29 cellular contexts compared by ENCODE assay signal in the genomic region with DNA sequence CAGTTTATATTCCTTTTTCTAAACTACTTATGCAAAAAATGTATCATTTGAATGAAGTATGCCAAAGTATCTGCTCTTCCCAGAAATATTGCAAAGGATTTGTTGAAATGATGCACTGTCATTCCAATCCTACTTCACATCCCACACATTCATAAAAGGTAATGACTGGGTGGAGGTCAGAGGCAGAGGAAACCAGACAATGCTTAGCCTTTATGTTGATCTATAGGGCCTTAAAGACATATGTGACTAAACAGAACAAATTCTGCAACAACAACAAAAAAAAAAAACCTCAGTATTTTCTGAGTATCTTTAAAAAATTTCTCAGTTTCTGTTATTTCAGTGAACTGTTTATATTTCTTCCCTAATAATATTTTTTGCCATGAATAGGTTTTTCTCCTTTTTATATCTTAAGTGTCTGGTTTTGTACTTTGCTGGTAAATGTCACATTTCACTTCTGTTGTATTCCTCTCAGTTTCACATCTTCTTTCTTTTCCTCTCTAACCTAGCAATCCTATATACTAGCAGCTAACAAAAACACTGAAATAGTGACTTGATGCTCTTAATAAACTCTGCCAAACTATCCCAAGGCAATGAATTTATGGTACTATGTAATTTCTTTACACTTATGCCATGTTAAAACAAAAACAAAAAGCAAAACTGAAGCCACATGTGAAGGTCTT.
A peak's percentile ranks its signal among the peaks of the same experiment; 100 is the strongest.
DNase-seq lines count a peak whose midpoint lies in the region; ATAC-seq and TF ChIP-seq lines count a peak whose summit lies in the region.
"Had no signal": no experiment of that assay in that cellular context is flagged by ENCODE, and none has a peak within 500 bp of the region (broad histone marks: within the 10 kb centered on the region; RNA-seq: fewer than 3 reads in every experiment).

No MANE protein-coding gene starts in this region.

- peak; percentile 54 for ATAC-seq in GM19372 (IDR thresholded peaks at IDR 0.05; ENCODE audit: low read depth, unreplicated experiment)
- ATAC-seq in HG02870 (IDR thresholded peaks at IDR 0.05; ENCODE audit: unreplicated experiment) = peak; percentile 86
- ATAC-seq in natural killer cell = no peak
- ATAC-seq: A549, SK-N-SH treated with all-trans-retinoic acid at 6 μM for 48 hours had no signal

- H3K27ac ChIP-seq in Karpas-422 (ENCODE audit: low read length) = no peak overlapping the region
- H3K27ac ChIP-seq: A549, HL-60, left ventricle myocardium inferior, thoracic aorta had no signal

- no peaks in the 10 kb centered on the region for H3K9me2 ChIP-seq in Karpas-422 (replicated peaks; ENCODE audit: insufficient read depth, low read length)

- H3K27me3 ChIP-seq in Karpas-422 (ENCODE audit: low read length) = no peaks in the 10 kb centered on the region
- H3K27me3 ChIP-seq: MG63 had no signal

- H3K4me3 Mint-ChIP-seq in activated T-cell treated with anti-CD3 and anti-CD28 coated beads, Interleukin-2, amount 50 U/mL, for 24 hours = no peak overlapping the region
- H3K4me3 Mint-ChIP-seq in natural killer cell = no peak overlapping the region
- H3K4me3 Mint-ChIP-seq: activated CD4-positive, alpha-beta memory T cell treated with anti-CD3 and anti-CD28 coated beads, Interleukin-2, amount 10 ng/mL, durations not matched to agents 7 days and 5 days; activated naive CD4-positive, alpha-beta T cell treated with anti-CD3 and anti-CD28 coated beads for 36 hours; immature natural killer cell; mesothelial cell of epicardium; neural crest cell had no signal

- no peaks in the 10 kb centered on the region for H3K36me3 Mint-ChIP-seq in activated T-cell treated with anti-CD3 and anti-CD28 coated beads, Interleukin-2, amount 50 U/mL, for 24 hours (ENCODE audit: low read depth)
- no peaks in the 10 kb centered on the region for H3K36me3 Mint-ChIP-seq in natural killer cell
- H3K36me3 Mint-ChIP-seq: immature natural killer cell, mesothelial cell of epicardium had no signal

- H3K27ac Mint-ChIP-seq in activated T-cell treated with anti-CD3 and anti-CD28 coated beads, Interleukin-2, amount 50 U/mL, for 24 hours = no peak overlapping the region
- H3K27ac Mint-ChIP-seq in natural killer cell = no peak overlapping the region
- H3K27ac Mint-ChIP-seq: activated CD4-positive, alpha-beta memory T cell treated with anti-CD3 and anti-CD28 coated beads, Interleukin-2, amount 10 ng/mL, durations not matched to agents 7 days and 5 days; activated naive CD4-positive, alpha-beta T cell treated with anti-CD3 and anti-CD28 coated beads for 36 hours; immature natural killer cell; mesothelial cell of epicardium; progenitor cell of endocrine pancreas had no signal

- H3K4me1 ChIP-seq in Karpas-422 (ENCODE audit: low read length) = no peaks in the 10 kb centered on the region
- H3K4me1 ChIP-seq: A549, left ventricle myocardium inferior had no signal

- intact Hi-C loops in natural killer cell (cut with micrococcal nuclease) = no loop called here

- H4K20me1 ChIP-seq in Karpas-422 (ENCODE audit: insufficient read depth, low read depth, low read length) = no peaks in the 10 kb centered on the region

- no peaks in the 10 kb centered on the region for H3K36me3 ChIP-seq in Karpas-422 (ENCODE audit: insufficient read depth, low read length)
- H3K36me3 ChIP-seq: left ventricle myocardium inferior, MG63, thoracic aorta had no signal

- H2AFZ ChIP-seq in Karpas-422 (ENCODE audit: low read length) = no peak overlapping the region

- no peaks in the 10 kb centered on the region for H3K79me2 ChIP-seq in Karpas-422 (ENCODE audit: low read length)

- no peaks in the 10 kb centered on the region for H3K9me3 Mint-ChIP-seq in activated T-cell treated with anti-CD3 and anti-CD28 coated beads, Interleukin-2, amount 50 U/mL, for 24 hours
- peaks cover 2 to 4% of the 10 kb centered on the region in 2 donors for H3K9me3 Mint-ChIP-seq in natural killer cell
- H3K9me3 Mint-ChIP-seq: activated naive CD4-positive, alpha-beta T cell treated with anti-CD3 and anti-CD28 coated beads for 36 hours had no signal

- H3K9ac ChIP-seq in Karpas-422 (ENCODE audit: low read length) = no peak overlapping the region

- H3K4me1 Mint-ChIP-seq in activated T-cell treated with anti-CD3 and anti-CD28 coated beads, Interleukin-2, amount 50 U/mL, for 24 hours (ENCODE audit: low read depth) = no peaks in the 10 kb centered on the region
- no peaks in the 10 kb centered on the region for H3K4me1 Mint-ChIP-seq in natural killer cell
- H3K4me1 Mint-ChIP-seq: activated CD4-positive, alpha-beta memory T cell treated with anti-CD3 and anti-CD28 coated beads, Interleukin-2, amount 10 ng/mL, durations not matched to agents 7 days and 5 days had no signal

- no peaks in the 10 kb centered on the region for H3K9me3 ChIP-seq in Karpas-422 (ENCODE audit: low read length)
- H3K9me3 ChIP-seq: A549, left ventricle myocardium inferior, MG63, thoracic aorta had no signal

- H3K4me3 ChIP-seq in Karpas-422 (ENCODE audit: low read length) = no peak overlapping the region
- H3K4me3 ChIP-seq: A549, left ventricle myocardium inferior, MG63, thoracic aorta had no signal

- H3K4me2 ChIP-seq in Karpas-422 (ENCODE audit: low read depth, low read length, poor library complexity, severe bottlenecking) = no peak overlapping the region
- H3K4me2 ChIP-seq: A549 had no signal

- H3K27me3 Mint-ChIP-seq in activated T-cell treated with anti-CD3 and anti-CD28 coated beads, Interleukin-2, amount 50 U/mL, for 24 hours = peaks cover 5% of the 10 kb centered on the region
- no peaks in the 10 kb centered on the region for H3K27me3 Mint-ChIP-seq in natural killer cell (ENCODE audit: low read depth in 2 of 2)
- H3K27me3 Mint-ChIP-seq: activated CD4-positive, alpha-beta memory T cell treated with anti-CD3 and anti-CD28 coated beads, Interleukin-2, amount 10 ng/mL, durations not matched to agents 7 days and 5 days; progenitor cell of endocrine pancreas had no signal

- DNase-seq in EH (ENCODE audit: low read depth) (peak; percentile 12), NCI-H69 (lab: John Stamatoyannopoulos, UW) (peak; percentile 43), Karpas-422 (no peak), natural killer cell (no peak), NCI-H526 (lab: John Stamatoyannopoulos, UW) (no peak)
- no peak for DNase-seq in activated T-cell treated with anti-CD3 and anti-CD28 coated beads, Interleukin-2, amount 50 U/mL, for 24 hours
- DNase-seq: activated CD4-positive, alpha-beta memory T cell treated with anti-CD3 and anti-CD28 coated beads, Interleukin-2, amount 10 ng/mL, durations not matched to agents 7 days and 5 days; activated CD4-positive, CD25-positive, alpha-beta regulatory T cell; activated naive CD4-positive, alpha-beta T cell treated with anti-CD3 and anti-CD28 coated beads for 36 hours; anterior cingulate cortex; dermis blood vessel endothelial cell; EL; GOT3; immature natural killer cell; left ventricle myocardium inferior; MG63; NCI-H187 treated with DMSO at 0.1 percent for 48 hours; NCI-H2227 treated with DMSO at 0.1 percent for 48 hours; stimulated activated CD4-positive, alpha-beta T cell treated with anti-CD3 and anti-CD28 coated beads, Interleukin-1b, Interleukin-23, amount 100 ng/mL, for 48 hours; stimulated activated naive CD4-positive, alpha-beta T cell had no signal

- no peak for TF ChIP-seq CTCF in natural killer cell (IDR thresholded peaks at IDR 0.05)

Comparison
In these comparisons a context has a peak if more than half of its experiments do, and no peak if none do; other contexts are left out.
1. DNase-seq: peak in EH (single experiment) and NCI-H69 (single experiment); none in Karpas-422 (single experiment), activated T-cell treated with anti-CD3 and anti-CD28 coated beads, Interleukin-2, amount 50 U/mL, for 24 hours (single experiment), natural killer cell (single experiment) and NCI-H526 (0 of 2).
2. ATAC-seq: peak in GM19372 (single experiment) and HG02870 (single experiment); none in natural killer cell (0 of 3).